In genomic region chr1:212650228-212650627, GRCh38 we compare ENCODE assay signal across 1 cellular context.
TF ChIP-seq lines count a peak whose summit lies in the region.

No MANE protein-coding gene starts in this region.

TF ChIP-seq in K562, 482 proteins besides CTCF, POLR2A, EP300 and RAD21:
- TF ChIP-seq NFIX (CRISPR knock-in tag; IDR thresholded peaks at IDR 0.05; ENCODE audit: low read depth) (0 out of 2 replicates have a peak, but pooled peaks have one; percentile 43), HSF4 (CRISPR knock-in tag; IDR thresholded peaks at IDR 0.05; ENCODE audit: borderline replicate concordance) (no peak), ZNF239 (CRISPR knock-in tag; IDR thresholded peaks at IDR 0.05) (no peak), E2F8 (IDR thresholded peaks at IDR 0.05; ENCODE audit: low read depth, partially characterized antibody) (no peak), ZNF507 (tag; conservative IDR thresholded peaks at IDR 0.05) (no peak), E4F1 (CRISPR knock-in tag; IDR thresholded peaks at IDR 0.05; ENCODE audit: borderline replicate concordance) (no peak), MIER1 (IDR thresholded peaks at IDR 0.05; ENCODE audit: low read depth) (no peak), NFIC (IDR thresholded peaks at IDR 0.05) (peak; percentile 77), SNAPC5 (CRISPR knock-in tag; IDR thresholded peaks at IDR 0.05) (no peak), MAFG (tag; conservative IDR thresholded peaks at IDR 0.05) (no peak), FOXP1 (CRISPR knock-in tag; IDR thresholded peaks at IDR 0.05) (no peak), FOXK2 (conservative IDR thresholded peaks at IDR 0.05 in 1 of 2, IDR thresholded peaks at IDR 0.05 in 1 of 2; ENCODE audit: low read depth in 2 of 2) (no peak), PCBP2 (IDR thresholded peaks at IDR 0.05; ENCODE audit: low read depth, low read length, poor library complexity, severe bottlenecking) (no peak), SRF (CRISPR knock-in tag; IDR thresholded peaks at IDR 0.05) (no peak), ARID4B (CRISPR knock-in tag; IDR thresholded peaks at IDR 0.05) (no peak)
